1 cellular context compared by ENCODE assay signal in the genomic region with DNA sequence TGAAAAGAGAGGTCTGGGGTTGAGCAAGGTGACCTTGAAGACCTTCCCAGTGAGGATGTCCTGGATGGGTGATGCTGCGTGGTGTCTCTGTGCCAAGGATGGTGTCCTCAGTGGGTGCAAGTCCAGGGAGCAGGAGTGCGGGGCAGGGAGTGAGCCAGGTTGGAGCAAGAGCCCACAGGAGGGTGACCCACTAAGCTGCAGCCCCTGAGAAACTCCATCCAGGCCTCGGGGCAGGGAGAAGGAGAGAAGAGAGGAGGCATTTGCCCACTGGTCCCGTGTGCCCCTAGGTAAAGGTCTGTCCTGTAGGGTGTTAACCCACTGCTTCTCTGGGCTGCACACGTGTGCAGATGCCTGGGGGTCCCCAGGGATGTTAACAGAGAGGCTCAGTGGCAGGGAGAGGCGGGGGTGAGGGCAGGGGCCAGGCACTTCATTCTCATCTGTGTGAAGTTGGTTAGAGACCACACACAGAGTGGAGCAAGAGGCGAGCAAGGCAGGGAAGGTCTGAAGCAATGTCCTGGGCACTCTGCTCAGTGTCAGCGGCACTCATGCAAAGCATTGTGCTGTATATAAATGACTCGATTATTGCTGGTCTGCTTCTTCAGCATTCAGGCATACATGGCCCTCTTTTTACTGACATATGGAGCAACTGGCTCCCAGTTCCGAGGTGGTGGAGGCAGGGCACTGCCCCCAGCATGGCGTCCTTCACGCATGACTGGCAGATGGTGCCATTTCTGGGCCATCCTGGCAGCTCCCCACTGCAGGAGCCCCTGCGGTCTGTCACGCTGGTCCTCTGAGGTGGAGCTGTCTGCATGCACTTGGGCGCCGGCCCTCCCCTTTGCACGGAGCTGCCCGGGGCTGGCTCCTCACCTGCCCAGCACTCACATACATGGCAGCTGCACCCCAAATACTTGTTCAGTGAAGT.
TF ChIP-seq lines count a peak whose summit lies in the region.

No MANE protein-coding gene starts in this region.

TF ChIP-seq in IMR-90, 13 proteins besides CTCF, POLR2A, EP300 and RAD21 (continued from another document):
- TF ChIP-seq RFX5 (IDR thresholded peaks at IDR 0.05; ENCODE audit: low read depth, low read length) (no peak), SMC3 (IDR thresholded peaks at IDR 0.05; ENCODE audit: low read depth, low read length) (no peak), CEBPB (IDR thresholded peaks at IDR 0.05; ENCODE audit: low read depth, low read length) (no peak), RCOR1 (IDR thresholded peaks at IDR 0.05; ENCODE audit: insufficient replicate concordance, low read length) (no peak)
- TF ChIP-seq, protein P1, sequence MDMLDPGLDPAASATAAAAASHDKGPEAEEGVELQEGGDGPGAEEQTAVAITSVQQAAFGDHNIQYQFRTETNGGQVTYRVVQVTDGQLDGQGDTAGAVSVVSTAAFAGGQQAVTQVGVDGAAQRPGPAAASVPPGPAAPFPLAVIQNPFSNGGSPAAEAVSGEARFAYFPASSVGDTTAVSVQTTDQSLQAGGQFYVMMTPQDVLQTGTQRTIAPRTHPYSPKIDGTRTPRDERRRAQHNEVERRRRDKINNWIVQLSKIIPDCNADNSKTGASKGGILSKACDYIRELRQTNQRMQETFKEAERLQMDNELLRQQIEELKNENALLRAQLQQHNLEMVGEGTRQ (IDR thresholded peaks at IDR 0.05; ENCODE audit: low read depth, low read length) = no peak
